In genomic region chr4:177117256-177117655, GRCh38 we compare ENCODE assay signal across 14 cellular contexts.
"Had no signal": no experiment of that assay in that cellular context is flagged by ENCODE, and none has a peak within 500 bp of the region (broad histone marks: within the 10 kb centered on the region; RNA-seq: fewer than 3 reads in every experiment).

No MANE protein-coding gene starts in this region.

- DNase-seq: activated CD8-positive, alpha-beta memory T cell treated with anti-CD3 and anti-CD28 coated beads for 24 hours; activated gamma-delta T cell; amniotic stem cell; body of pancreas; effector memory CD8-positive, alpha-beta T cell; foreskin fibroblast; kidney; midbrain; right cardiac atrium had no signal

- H3K27me3 ChIP-seq: body of pancreas, tibial nerve had no signal

- H3K27me3 Mint-ChIP-seq: effector memory CD8-positive, alpha-beta T cell; stimulated activated naive CD8-positive, alpha-beta T cell treated with anti-CD3 and anti-CD28 coated beads, Interleukin-15, Interleukin-2, amounts not matched to agents 100 ng/mL and 50 ng/mL, for 24 hours had no signal

- H3K4me1 ChIP-seq: body of pancreas, prostate gland had no signal

- H3K9me3 ChIP-seq: body of pancreas, prostate gland had no signal

- H3K27ac Mint-ChIP-seq: activated naive CD4-positive, alpha-beta T cell treated with anti-CD3 and anti-CD28 coated beads, Interleukin-2, amount 50 U/mL, for 72 hours; effector memory CD8-positive, alpha-beta T cell; nephron; stimulated activated naive CD8-positive, alpha-beta T cell treated with anti-CD3 and anti-CD28 coated beads, Interleukin-15, Interleukin-2, amounts not matched to agents 100 ng/mL and 50 ng/mL, for 24 hours had no signal

- H3K4me3 Mint-ChIP-seq: effector memory CD8-positive, alpha-beta T cell; nephron; stimulated activated naive CD8-positive, alpha-beta T cell treated with anti-CD3 and anti-CD28 coated beads, Interleukin-15, Interleukin-2, amounts not matched to agents 100 ng/mL and 50 ng/mL, for 24 hours had no signal

- H3K4me3 ChIP-seq: body of pancreas, prostate gland, tibial nerve had no signal

- H3K4me1 Mint-ChIP-seq: nephron had no signal

- H3K36me3 ChIP-seq: prostate gland, tibial nerve had no signal

- H3K27ac ChIP-seq: body of pancreas, prostate gland, tibial nerve had no signal

- H3K9me3 Mint-ChIP-seq: effector memory CD8-positive, alpha-beta T cell had no signal
